In the genomic region with DNA sequence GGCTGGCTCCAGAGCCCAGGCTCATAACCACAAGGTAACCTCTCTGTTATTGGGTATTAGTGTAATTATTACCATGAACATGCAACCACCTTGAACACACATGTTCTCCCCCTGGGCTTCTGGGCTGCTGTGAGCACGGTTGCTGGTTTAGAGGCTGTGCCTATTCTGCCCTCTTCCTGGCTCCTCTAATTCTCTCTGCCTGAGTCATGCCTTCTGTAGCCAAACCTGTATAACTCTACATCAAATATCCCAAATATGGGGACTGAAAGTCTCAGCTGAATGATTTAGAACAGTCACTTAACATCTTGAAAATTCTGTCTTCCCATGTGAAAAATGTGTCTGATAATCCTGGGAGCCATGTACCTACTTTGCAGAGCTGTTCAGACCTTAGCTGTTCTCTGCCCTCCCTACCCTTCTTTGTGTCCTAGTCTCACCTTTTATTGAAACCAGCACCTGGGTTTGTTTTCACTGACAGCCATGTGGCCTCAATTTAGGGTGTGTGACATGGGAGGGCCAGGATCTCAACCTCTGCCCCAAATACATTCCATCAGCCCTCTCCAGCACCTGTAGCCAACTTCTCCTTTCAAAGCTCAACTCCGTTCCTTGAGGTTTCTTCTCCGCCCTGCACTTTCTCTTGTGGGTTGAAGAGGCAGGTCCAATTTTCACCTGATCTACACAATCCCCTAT, we compare ENCODE assay signal across 1 cellular context.
TF ChIP-seq lines count a peak whose summit lies in the region.

No MANE protein-coding gene starts in this region.

TF ChIP-seq in Ishikawa, 13 proteins besides CTCF, POLR2A, EP300 and RAD21 (continued from another document):
- TF ChIP-seq CEBPB (IDR thresholded peaks at IDR 0.05), result no peak
- TF ChIP-seq ZBTB7A (IDR thresholded peaks at IDR 0.05; ENCODE audit: low read depth), result no peak
- no peak for TF ChIP-seq TCF12 (IDR thresholded peaks at IDR 0.05; ENCODE audit: low read depth)
